In genomic region chrX:125170459-125170858, GRCh38 we compare ENCODE assay signal across 32 cellular contexts.
"Had no signal": no experiment of that assay in that cellular context is flagged by ENCODE, and none has a peak within 500 bp of the region (broad histone marks: within the 10 kb centered on the region; RNA-seq: fewer than 3 reads in every experiment).

No MANE protein-coding gene starts in this region.

- H3K4me1 ChIP-seq: adrenal gland, body of pancreas had no signal

- H3K4me1 Mint-ChIP-seq: activated CD4-positive, alpha-beta T cell treated with anti-CD3 and anti-CD28 coated beads for 36 hours; activated CD4-positive, alpha-beta T cell treated with anti-CD3 and anti-CD28 coated beads, Interleukin-2, amount 10 ng/mL, durations not matched to agents 24 days and 14 days; activated CD8-positive, alpha-beta memory T cell treated with anti-CD3 and anti-CD28 coated beads, Interleukin-2, amount 10 ng/mL, durations not matched to agents 7 days and 5 days; activated naive CD4-positive, alpha-beta T cell treated with anti-CD3 and anti-CD28 coated beads, Interleukin-2, amount 50 U/mL, for 24 hours; activated naive CD8-positive, alpha-beta T cell treated with anti-CD3 and anti-CD28 coated beads for 36 hours; activated naive CD8-positive, alpha-beta T cell treated with anti-CD3 and anti-CD28 coated beads, Interleukin-2, amount 50 U/mL, for 24 hours; T-helper 17 cell had no signal

- H3K4me3 Mint-ChIP-seq: activated CD4-positive, alpha-beta memory T cell treated with anti-CD3 and anti-CD28 coated beads for 36 hours; activated CD4-positive, alpha-beta T cell treated with anti-CD3 and anti-CD28 coated beads for 36 hours; activated CD4-positive, alpha-beta T cell treated with anti-CD3 and anti-CD28 coated beads, Interleukin-2, amount 10 ng/mL, durations not matched to agents 24 days and 14 days; activated CD8-positive, alpha-beta memory T cell treated with anti-CD3 and anti-CD28 coated beads, Interleukin-2, amount 10 ng/mL, durations not matched to agents 7 days and 5 days; activated CD8-positive, alpha-beta T cell treated with anti-CD3 and anti-CD28 coated beads, Interleukin-2, amount 10 ng/mL, durations not matched to agents 7 days and 5 days; activated naive CD4-positive, alpha-beta T cell treated with anti-CD3 and anti-CD28 coated beads for 36 hours; activated naive CD4-positive, alpha-beta T cell treated with anti-CD3 and anti-CD28 coated beads, Interleukin-2, amount 50 U/mL, for 24 hours; activated naive CD8-positive, alpha-beta T cell treated with anti-CD3 and anti-CD28 coated beads for 36 hours; activated naive CD8-positive, alpha-beta T cell treated with anti-CD3 and anti-CD28 coated beads, Interleukin-2, amount 50 U/mL, for 24 hours; activated T-helper 1 cell treated with anti-CD3 and anti-CD28 coated beads, Interleukin-12 subunit alpha, Interleukin-12 subunit beta, Interleukin-2, Interleukin-4 antibody, amounts not matched to agents 30 ng/mL and 10 ng/mL and 1 ng/mL, durations not matched to agents 14 hours and 24 hours and 36 hours; effector memory CD8-positive, alpha-beta T cell; T-helper 17 cell; T-helper 2 cell treated with Interferon-gamma antibody and Interleukin-4, amounts not matched to agents 5 μg/mL and 100 μg/mL, for 36 hours had no signal

- H3K27me3 Mint-ChIP-seq: activated CD4-positive, alpha-beta memory T cell treated with anti-CD3 and anti-CD28 coated beads for 36 hours; activated CD4-positive, alpha-beta T cell treated with anti-CD3 and anti-CD28 coated beads for 36 hours; activated CD4-positive, alpha-beta T cell treated with anti-CD3 and anti-CD28 coated beads, Interleukin-2, amount 10 ng/mL, durations not matched to agents 24 days and 14 days; activated CD8-positive, alpha-beta memory T cell treated with anti-CD3 and anti-CD28 coated beads, Interleukin-2, amount 10 ng/mL, durations not matched to agents 7 days and 5 days; activated naive CD4-positive, alpha-beta T cell treated with anti-CD3 and anti-CD28 coated beads, Interleukin-2, amount 50 U/mL, for 24 hours; activated naive CD8-positive, alpha-beta T cell treated with anti-CD3 and anti-CD28 coated beads for 36 hours; activated naive CD8-positive, alpha-beta T cell treated with anti-CD3 and anti-CD28 coated beads, Interleukin-2, amount 50 U/mL, for 24 hours; effector memory CD8-positive, alpha-beta T cell; T-helper 17 cell had no signal

- H3K9me3 ChIP-seq: adrenal gland, body of pancreas had no signal

- H3K9me3 Mint-ChIP-seq: activated CD4-positive, alpha-beta memory T cell treated with anti-CD3 and anti-CD28 coated beads for 36 hours; activated CD4-positive, alpha-beta T cell treated with anti-CD3 and anti-CD28 coated beads, Interleukin-2, amount 10 ng/mL, durations not matched to agents 24 days and 14 days; activated naive CD4-positive, alpha-beta T cell treated with anti-CD3 and anti-CD28 coated beads for 36 hours; activated naive CD4-positive, alpha-beta T cell treated with anti-CD3 and anti-CD28 coated beads, Interleukin-2, amount 50 U/mL, for 24 hours; activated naive CD8-positive, alpha-beta T cell treated with anti-CD3 and anti-CD28 coated beads for 36 hours; activated naive CD8-positive, alpha-beta T cell treated with anti-CD3 and anti-CD28 coated beads, Interleukin-2, amount 50 U/mL, for 24 hours; activated T-helper 1 cell treated with anti-CD3 and anti-CD28 coated beads, Interleukin-12 subunit alpha, Interleukin-12 subunit beta, Interleukin-2, Interleukin-4 antibody, amounts not matched to agents 30 ng/mL and 10 ng/mL and 1 ng/mL, durations not matched to agents 14 hours and 24 hours and 36 hours; activated T-helper 2 cell treated with anti-CD3 and anti-CD28 coated beads, Interferon-gamma antibody, Interleukin-2, Interleukin-4, amounts not matched to agents 10 μg/mL and 5 μg/mL and 100 μg/mL, durations not matched to agents 14 hours and 24 hours and 36 hours; effector memory CD8-positive, alpha-beta T cell; T-helper 2 cell treated with Interferon-gamma antibody and Interleukin-4, amounts not matched to agents 5 μg/mL and 100 μg/mL, for 36 hours had no signal

- H3K4me3 ChIP-seq: adrenal gland, body of pancreas had no signal

- H3K27me3 ChIP-seq: adrenal gland, body of pancreas had no signal

- ATAC-seq: activated CD4-positive, alpha-beta T cell treated with anti-CD3 and anti-CD28 coated beads for 36 hours; activated CD8-positive, alpha-beta memory T cell treated with anti-CD3 and anti-CD28 coated beads, Interleukin-2, amount 10 ng/mL, durations not matched to agents 7 days and 5 days; activated CD8-positive, alpha-beta T cell treated with anti-CD3 and anti-CD28 coated beads, Interleukin-2, amount 10 ng/mL, durations not matched to agents 7 days and 5 days; activated naive CD8-positive, alpha-beta T cell treated with anti-CD3 and anti-CD28 coated beads, Interleukin-2, amount 50 U/mL, for 24 hours; body of pancreas; effector memory CD8-positive, alpha-beta T cell; T-helper 17 cell had no signal

- H3K27ac Mint-ChIP-seq: activated CD4-positive, alpha-beta memory T cell treated with anti-CD3 and anti-CD28 coated beads for 36 hours; activated CD4-positive, alpha-beta T cell treated with anti-CD3 and anti-CD28 coated beads for 36 hours; activated CD4-positive, alpha-beta T cell treated with anti-CD3 and anti-CD28 coated beads, Interleukin-2, amount 10 ng/mL, durations not matched to agents 24 days and 14 days; activated CD8-positive, alpha-beta memory T cell treated with anti-CD3 and anti-CD28 coated beads, Interleukin-2, amount 10 ng/mL, durations not matched to agents 7 days and 5 days; activated CD8-positive, alpha-beta T cell treated with anti-CD3 and anti-CD28 coated beads, Interleukin-2, amount 10 ng/mL, durations not matched to agents 7 days and 5 days; activated naive CD4-positive, alpha-beta T cell treated with anti-CD3 and anti-CD28 coated beads for 36 hours; activated naive CD4-positive, alpha-beta T cell treated with anti-CD3 and anti-CD28 coated beads, Interleukin-2, amount 50 U/mL, for 24 hours; activated naive CD8-positive, alpha-beta T cell treated with anti-CD3 and anti-CD28 coated beads for 36 hours; activated naive CD8-positive, alpha-beta T cell treated with anti-CD3 and anti-CD28 coated beads, Interleukin-2, amount 50 U/mL, for 24 hours; activated T-helper 1 cell treated with anti-CD3 and anti-CD28 coated beads, Interleukin-12 subunit alpha, Interleukin-12 subunit beta, Interleukin-2, Interleukin-4 antibody, amounts not matched to agents 30 ng/mL and 10 ng/mL and 1 ng/mL, durations not matched to agents 14 hours and 24 hours and 36 hours; activated T-helper 2 cell treated with anti-CD3 and anti-CD28 coated beads, Interferon-gamma antibody, Interleukin-2, Interleukin-4, amounts not matched to agents 10 μg/mL and 5 μg/mL and 100 μg/mL, durations not matched to agents 14 hours and 24 hours and 36 hours; effector memory CD8-positive, alpha-beta T cell; T-helper 17 cell; T-helper 2 cell treated with Interferon-gamma antibody and Interleukin-4, amounts not matched to agents 5 μg/mL and 100 μg/mL, for 36 hours had no signal

- H3K27ac ChIP-seq: adrenal gland, body of pancreas, epithelial cell of prostate had no signal

- H3K36me3 Mint-ChIP-seq: activated CD4-positive, alpha-beta memory T cell treated with anti-CD3 and anti-CD28 coated beads for 36 hours; activated CD8-positive, alpha-beta memory T cell treated with anti-CD3 and anti-CD28 coated beads, Interleukin-2, amount 10 ng/mL, durations not matched to agents 7 days and 5 days; activated naive CD4-positive, alpha-beta T cell treated with anti-CD3 and anti-CD28 coated beads, Interleukin-2, amount 50 U/mL, for 24 hours; activated naive CD8-positive, alpha-beta T cell treated with anti-CD3 and anti-CD28 coated beads for 36 hours had no signal

- H3K36me3 ChIP-seq: adrenal gland had no signal

- DNase-seq: activated CD4-positive, alpha-beta memory T cell treated with anti-CD3 and anti-CD28 coated beads for 36 hours; activated CD4-positive, alpha-beta T cell treated with anti-CD3 and anti-CD28 coated beads for 36 hours; activated CD4-positive, alpha-beta T cell treated with anti-CD3 and anti-CD28 coated beads, Interleukin-2, amount 10 ng/mL, durations not matched to agents 24 days and 14 days; activated CD4-positive, CD25-positive, alpha-beta regulatory T cell; activated CD4-positive, CD25-positive, alpha-beta regulatory T cell treated with anti-CD3 and anti-CD28 coated beads, Interleukin-2, amount 50 U/mL, for 72 hours; activated CD8-positive, alpha-beta memory T cell treated with anti-CD3 and anti-CD28 coated beads, Interleukin-2, amount 10 ng/mL, durations not matched to agents 7 days and 5 days; activated CD8-positive, alpha-beta memory T cell treated with anti-CD3 and anti-CD28 coated beads, Interleukin-2, amount 50 U/mL, for 4 hours; activated CD8-positive, alpha-beta T cell treated with anti-CD3 and anti-CD28 coated beads, Interleukin-2, amount 10 ng/mL, durations not matched to agents 7 days and 5 days; activated effector memory CD4-positive, alpha-beta T cell treated with anti-CD3 and anti-CD28 coated beads, Interleukin-2, amount 50 U/mL, for 16 hours; activated naive CD4-positive, alpha-beta T cell treated with anti-CD3 and anti-CD28 coated beads for 36 hours; activated naive CD8-positive, alpha-beta T cell treated with anti-CD3 and anti-CD28 coated beads for 36 hours; activated naive CD8-positive, alpha-beta T cell treated with anti-CD3 and anti-CD28 coated beads, Interleukin-2, amount 50 U/mL, for 24 hours; activated T-cell treated with anti-CD3 and anti-CD28 coated beads, Interleukin-2, amount 50 U/mL, for 1 hour; activated T-cell treated with anti-CD3 and anti-CD28 coated beads, Interleukin-2, amount 50 U/mL, for 48 hours; adrenal gland; amygdala; aorta; body of pancreas; caudate nucleus; cortex of kidney; dermis blood vessel endothelial cell; effector CD4-positive, alpha-beta T cell; effector memory CD8-positive, alpha-beta T cell; foreskin fibroblast; head of caudate nucleus; T-helper 17 cell; T1000 had no signal
